In the genomic region with DNA sequence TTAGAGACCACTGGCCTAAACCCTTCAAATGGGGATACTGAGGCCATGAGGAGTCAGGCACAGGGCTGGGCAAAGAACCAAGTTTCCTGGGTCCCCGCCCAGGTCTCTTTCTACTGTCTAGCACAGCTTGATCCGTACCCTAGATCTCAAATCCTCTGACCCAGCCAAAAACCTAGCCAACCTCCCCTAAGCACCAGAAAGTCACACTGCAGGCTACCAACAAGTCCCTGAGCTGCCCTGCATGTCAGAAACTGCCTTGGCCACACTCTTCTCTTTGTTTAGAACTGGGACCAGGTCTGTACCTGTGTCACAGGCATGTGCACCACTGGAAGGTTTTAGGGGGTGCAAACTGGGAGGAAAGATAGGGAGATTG, we compare ENCODE assay signal across 13 cellular contexts. TPM values are rescaled to one million over a fixed set of nuclear protein-coding genes. Genes with fewer than 3 reads are reported as not detected.
DNase-seq lines count a peak whose midpoint lies in the region; ATAC-seq and TF ChIP-seq lines count a peak whose summit lies in the region.
"Had no signal": no experiment of that assay in that cellular context is flagged by ENCODE, and none has a peak within 500 bp of the region (broad histone marks: within the 10 kb centered on the region; RNA-seq: fewer than 3 reads in every experiment).

No MANE protein-coding gene starts in this region.

- DNase-seq in Right ventricle myocardium inferior (ENCODE audit: missing footprints) (peak; percentile 62), cardiac septum (ENCODE audit: low spot score) (no peak), neural crest cell (ENCODE audit: low read depth, low spot score) (no peak), upper lobe of right lung (no peak), NCI-H2171 (lab: John Stamatoyannopoulos, UW) (no peak), NOMO-1 treated with dmso at 0.1 percent for 144 hours (lab: John Stamatoyannopoulos, UW; ENCODE audit: unreplicated experiment) (no peak)
- DNase-seq: hypothalamus, NCI-H2029, SIG-M5 had no signal

- WGBS in gastroesophageal sphincter (ENCODE audit: low coverage in 1 of 2), 2 donors = 25% methylated on average over 1 of the region's 2 CpGs; no CpG with 5 or more reads in 1 of the 2 donors

- H3K36me3 Mint-ChIP-seq in neural crest cell (ENCODE audit: low read depth) = no peaks in the 10 kb centered on the region

- H3K27me3 Mint-ChIP-seq in neural crest cell (ENCODE audit: low read depth) = peaks cover 6% of the 10 kb centered on the region
- H3K27me3 Mint-ChIP-seq: activated T-helper 17 cell treated with anti-CD3 and anti-CD28 coated beads, Interleukin-2, amount 50 U/mL, for 72 hours had no signal

- H3K9me3 ChIP-seq in gastroesophageal sphincter = no peaks in the 10 kb centered on the region
- H3K9me3 ChIP-seq in upper lobe of right lung = no peaks in the 10 kb centered on the region

- H3K36me3 ChIP-seq in gastroesophageal sphincter (no peaks in the 10 kb centered on the region), upper lobe of right lung (no peaks in the 10 kb centered on the region)

- H3K4me3 Mint-ChIP-seq in neural crest cell = peak overlapping the region; percentile 35
- H3K4me3 Mint-ChIP-seq: activated T-helper 17 cell treated with anti-CD3 and anti-CD28 coated beads, Interleukin-2, amount 50 U/mL, for 72 hours; dendritic cell treated with granulocyte-macrophage colony-stimulating factor and Interleukin-4, amounts not matched to agents 40 ng/mL and 50 ng/mL, for 4 days had no signal

- H3K27me3 ChIP-seq in gastroesophageal sphincter = no peaks in the 10 kb centered on the region
- H3K27me3 ChIP-seq in upper lobe of right lung = no peaks in the 10 kb centered on the region

- peaks cover 87% of the 10 kb centered on the region for H3K4me1 Mint-ChIP-seq in neural crest cell

- no peaks in the 10 kb centered on the region for H3K9me3 Mint-ChIP-seq in neural crest cell
- H3K9me3 Mint-ChIP-seq: activated T-helper 17 cell treated with anti-CD3 and anti-CD28 coated beads, Interleukin-2, amount 50 U/mL, for 72 hours; dendritic cell treated with granulocyte-macrophage colony-stimulating factor and Interleukin-4, amounts not matched to agents 40 ng/mL and 50 ng/mL, for 4 days had no signal

- TF ChIP-seq EP300 in gastroesophageal sphincter (IDR thresholded peaks at IDR 0.05) = no peak

- TF ChIP-seq POLR2A in gastroesophageal sphincter (IDR thresholded peaks at IDR 0.05) = no peak

- ATAC-seq in Right ventricle myocardium inferior (no peak), gastroesophageal sphincter (no peak), upper lobe of right lung (no peak), GM21723 (IDR thresholded peaks at IDR 0.05; ENCODE audit: unreplicated experiment) (no peak)
- ATAC-seq: activated T-helper 17 cell treated with anti-CD3 and anti-CD28 coated beads, Interleukin-2, amount 50 U/mL, for 72 hours had no signal

- peak overlapping the region; percentile 76 to 98 (median 94) for H3K27ac ChIP-seq in gastroesophageal sphincter
- H3K27ac ChIP-seq in upper lobe of right lung = peak overlapping the region; percentile 68

- TF ChIP-seq CTCF in gastroesophageal sphincter (IDR thresholded peaks at IDR 0.05) = no peak
- TF ChIP-seq CTCF in neural crest cell (conservative IDR thresholded peaks at IDR 0.05) = no peak
- TF ChIP-seq CTCF in upper lobe of right lung (IDR thresholded peaks at IDR 0.05) = no peak

- intact Hi-C loops in Right ventricle myocardium inferior (cut with DNase I) = no loop called here
- intact Hi-C loops in cardiac septum (cut with DNase I) = no loop called here
- intact Hi-C loops in upper lobe of right lung (cut with DNase I) = no loop called here

- H3K4me3 ChIP-seq in gastroesophageal sphincter (no peak overlapping the region), upper lobe of right lung (no peak overlapping the region)

- peak overlapping the region; percentile 15 for H3K27ac Mint-ChIP-seq in neural crest cell (ENCODE audit: unreplicated experiment)
- H3K27ac Mint-ChIP-seq: activated T-helper 17 cell treated with anti-CD3 and anti-CD28 coated beads, Interleukin-2, amount 50 U/mL, for 72 hours had no signal

- H3K4me1 ChIP-seq in gastroesophageal sphincter (peaks cover 33 to 100% (median 89%) of the 10 kb centered on the region in 3 donors), upper lobe of right lung (peaks cover 84% of the 10 kb centered on the region)

RNA-seq across cellular contexts. Expression of gene AHDC1, which starts 33.6 kb away (rescaled TPM):
- total RNA-seq in Right ventricle myocardium inferior (51.2 TPM), cardiac septum (57.7 TPM), gastroesophageal sphincter (10 to 100 TPM; 18.2 to 50.3 (median 27.7) TPM), neural crest cell (50.1 and 54.8 TPM in 2 replicates), upper lobe of right lung (34.2 TPM)
